Comparison of ENCODE assay signal across 26 cellular contexts in genomic region chr9:19931066-19931465, GRCh38.
"Had no signal": no experiment of that assay in that cellular context is flagged by ENCODE, and none has a peak within 500 bp of the region (broad histone marks: within the 10 kb centered on the region; RNA-seq: fewer than 3 reads in every experiment).

No MANE protein-coding gene starts in this region.

- FAIRE-seq: RCC 7860 had no signal

- H3K9me3 Mint-ChIP-seq: activated naive CD4-positive, alpha-beta T cell treated with anti-CD3 and anti-CD28 coated beads, Interleukin-2, amount 10 ng/mL, durations not matched to agents 7 days and 5 days; activated naive CD8-positive, alpha-beta T cell treated with anti-CD3 and anti-CD28 coated beads for 36 hours; activated T-cell treated with anti-CD3 and anti-CD28 coated beads, Interleukin-2, amount 50 U/mL, for 4 hours; activated T-helper 2 cell treated with anti-CD3 and anti-CD28 coated beads, Interferon-gamma antibody, Interleukin-2, Interleukin-4, amounts not matched to agents 10 μg/mL and 5 μg/mL and 100 μg/mL, durations not matched to agents 14 hours and 24 hours and 36 hours; T-cell; WTC11 had no signal

- H3K36me3 Mint-ChIP-seq: activated naive CD8-positive, alpha-beta T cell treated with anti-CD3 and anti-CD28 coated beads for 36 hours; T-cell; WTC11 had no signal

- H3K4me3 Mint-ChIP-seq: activated naive CD4-positive, alpha-beta T cell treated with anti-CD3 and anti-CD28 coated beads, Interleukin-2, amount 10 ng/mL, durations not matched to agents 7 days and 5 days; activated naive CD8-positive, alpha-beta T cell treated with anti-CD3 and anti-CD28 coated beads for 36 hours; activated T-cell treated with anti-CD3 and anti-CD28 coated beads, Interleukin-2, amount 50 U/mL, for 4 hours; T-cell; WTC11 had no signal

- ATAC-seq: activated T-cell treated with anti-CD3 and anti-CD28 coated beads, Interleukin-2, amount 50 U/mL, for 4 hours; PC-3; SK-N-SH treated with all-trans-retinoic acid at 6 μM for 48 hours; T-cell; WTC11 had no signal

- DNase-seq: activated CD4-positive, alpha-beta T cell treated with anti-CD3 and anti-CD28 coated beads for 48 hours; activated CD4-positive, alpha-beta T cell treated with anti-CD3 and anti-CD28 coated beads, Interleukin-2, amount 50 U/mL, for 4 hours; activated CD4-positive, CD25-positive, alpha-beta regulatory T cell treated with anti-CD3 and anti-CD28 coated beads, Interleukin-2, amount 50 U/mL, for 72 hours; activated CD8-positive, alpha-beta memory T cell treated with anti-CD3 and anti-CD28 coated beads for 24 hours; activated gamma-delta T cell treated with Interleukin-2 at 50 U/mL for 16 hours; activated naive CD4-positive, alpha-beta T cell treated with anti-CD3 and anti-CD28 coated beads, Interleukin-2, amount 10 ng/mL, durations not matched to agents 7 days and 5 days; activated naive CD8-positive, alpha-beta T cell treated with anti-CD3 and anti-CD28 coated beads for 36 hours; activated T-cell treated with anti-CD3 and anti-CD28 coated beads, Interleukin-2, amount 50 U/mL, for 4 hours; brain microvascular endothelial cell; IMR-90; KG1; NCI-H1048; NCI-H146; NCI-H187 treated with DMSO at 0.1 percent for 48 hours; NCI-H2081 treated with DMSO at 0.1 percent for 48 hours; NCI-H446; NCI-H524; PC-3; SHP77; T-cell; T-helper 2 cell; T1000 had no signal

- H3K27ac Mint-ChIP-seq: activated naive CD4-positive, alpha-beta T cell treated with anti-CD3 and anti-CD28 coated beads, Interleukin-2, amount 10 ng/mL, durations not matched to agents 7 days and 5 days; activated naive CD8-positive, alpha-beta T cell treated with anti-CD3 and anti-CD28 coated beads for 36 hours; activated T-helper 2 cell treated with anti-CD3 and anti-CD28 coated beads, Interferon-gamma antibody, Interleukin-2, Interleukin-4, amounts not matched to agents 10 μg/mL and 5 μg/mL and 100 μg/mL, durations not matched to agents 14 hours and 24 hours and 36 hours; T-cell; WTC11 had no signal
